Comparison of ENCODE assay signal across 2 cellular contexts in genomic region chrX:6599230-6599629, GRCh38.
TF ChIP-seq lines count a peak whose summit lies in the region.

No MANE protein-coding gene starts in this region.

TF ChIP-seq in liver, 16 proteins besides CTCF, POLR2A, EP300 and RAD21 (continued from another document):
- TF ChIP-seq REST (IDR thresholded peaks at IDR 0.05) (no peak), ATF3 (IDR thresholded peaks at IDR 0.05) (no peak), YY1 (IDR thresholded peaks at IDR 0.05) (no peak), ZBTB33 (IDR thresholded peaks at IDR 0.05) (no peak), MAX (IDR thresholded peaks at IDR 0.05) (no peak), HNF4A (conservative IDR thresholded peaks at IDR 0.05) (peak; percentile 67 to 71), FOXA2 (IDR thresholded peaks at IDR 0.05) (no peak), HNF4G (IDR thresholded peaks at IDR 0.05) (peak; percentile 48)

TF ChIP-seq in HepG2, 621 proteins besides CTCF, POLR2A, EP300 and RAD21 (continued from another document):
- TF ChIP-seq ZNF318 (CRISPR knock-in tag; IDR thresholded peaks at IDR 0.05) (no peak), GATAD2A (CRISPR knock-in tag; IDR thresholded peaks at IDR 0.05) (no peak)
